Comparison of ENCODE assay signal across 17 cellular contexts in genomic region chr4:41686893-41687292, GRCh38.
DNase-seq lines count a peak whose midpoint lies in the region; TF ChIP-seq lines count a peak whose summit lies in the region.
"Had no signal": no experiment of that assay in that cellular context is flagged by ENCODE, and none has a peak within 500 bp of the region (broad histone marks: within the 10 kb centered on the region; RNA-seq: fewer than 3 reads in every experiment).

No MANE protein-coding gene starts in this region.

- H3K4me3 Mint-ChIP-seq in MCF 10A (ENCODE audit: unreplicated experiment): no peak overlapping the region
- H3K4me3 Mint-ChIP-seq: B cell; CD4-positive, alpha-beta T cell; CD8-positive, alpha-beta T cell had no signal

- peak overlapping the region in 37 of 59 donors; percentile 9 to 70 (median 27) for H3K27ac ChIP-seq in dorsolateral prefrontal cortex
- H3K27ac ChIP-seq: 22Rv1; A549; BLaER1 treated with 17β-estradiol and CSF1 and Interleukin-3, amounts not matched to agents 10 nM and 100 nM; C4-2B had no signal

- H3K27me3 Mint-ChIP-seq in MCF 10A (ENCODE audit: insufficient read depth, unreplicated experiment): no peaks in the 10 kb centered on the region
- H3K27me3 Mint-ChIP-seq: CD4-positive, alpha-beta T cell had no signal

- POLR2A ChIA-PET in MCF 10A (lab: Yijun Ruan, JAX): interaction anchor here (0.7 kb wide), 1 partner anchor 271 kb away, joined by 4 read pairs; no protein-coding TSS in a partner anchor

- no peaks in the 10 kb centered on the region for H3K9me3 Mint-ChIP-seq in MCF 10A (ENCODE audit: unreplicated experiment)
- H3K9me3 Mint-ChIP-seq: CD4-positive, alpha-beta T cell; CD8-positive, alpha-beta T cell had no signal

- H3K4me3 ChIP-seq in dorsolateral prefrontal cortex: no peak overlapping the region
- H3K4me3 ChIP-seq: A549; BLaER1 treated with 17β-estradiol and CSF1 and Interleukin-3, amounts not matched to agents 10 nM and 100 nM had no signal

- peak; percentile 47 for DNase-seq in Ammon's horn (ENCODE audit: low spot score)
- DNase-seq in dorsolateral prefrontal cortex: peak in 1 of 10 donors; percentile 23
- peak in 32 of 42 donors; percentile 9 to 78 (median 51) for DNase-seq in head of caudate nucleus
- DNase-seq in MCF 10A (ENCODE audit: unreplicated experiment): no peak
- DNase-seq in stimulated activated CD4-positive, alpha-beta T cell treated with anti-CD3 and anti-CD28 coated beads, Interleukin-2, amount 100 ng/mL, for 48 hours: no peak
- no peak for DNase-seq in AG20443 (ENCODE audit: low spot score)
- DNase-seq: Caco-2; Calu3; CD4-positive, alpha-beta T cell; CD8-positive, alpha-beta T cell; DMS79 treated with DMSO at 0.1 percent for 48 hours; GF-D8 had no signal

- H3K27ac Mint-ChIP-seq in MCF 10A (ENCODE audit: low read depth, unreplicated experiment): no peak overlapping the region
- H3K27ac Mint-ChIP-seq: B cell; CD4-positive, alpha-beta T cell; CD8-positive, alpha-beta T cell had no signal

- H3K4me1 Mint-ChIP-seq in MCF 10A (ENCODE audit: insufficient read depth, unreplicated experiment): no peaks in the 10 kb centered on the region
- H3K4me1 Mint-ChIP-seq: B cell had no signal

- TF ChIP-seq CTCF in dorsolateral prefrontal cortex (IDR thresholded peaks at IDR 0.05 in 54 of 56, conservative IDR thresholded peaks at IDR 0.05 in 2 of 56; ENCODE audit: low read depth in 1 of 56, partially characterized antibody in 56 of 56) (no peak), MCF 10A (IDR thresholded peaks at IDR 0.05; ENCODE audit: unreplicated experiment) (no peak)

- no peaks in the 10 kb centered on the region for H3K27me3 ChIP-seq in dorsolateral prefrontal cortex
- H3K27me3 ChIP-seq: BLaER1 treated with 17β-estradiol and CSF1 and Interleukin-3, amounts not matched to agents 10 nM and 100 nM had no signal

- intact Hi-C loops in dorsolateral prefrontal cortex (cut with DNase I) (no loop called here), head of caudate nucleus (cut with DNase I) (no loop called here), MCF 10A (cut with micrococcal nuclease) (no loop called here)

- peaks cover 45% of the 10 kb centered on the region for H3K36me3 Mint-ChIP-seq in MCF 10A (ENCODE audit: insufficient read depth, unreplicated experiment)
- H3K36me3 Mint-ChIP-seq: CD8-positive, alpha-beta T cell had no signal

- CTCF ChIA-PET in MCF 10A (lab: Yijun Ruan, JAX): interaction anchor here (0.5 to 1.9 kb wide), 3 partner anchors 325 to 426 kb away, joined by 3 to 8 read pairs (median 3); no protein-coding TSS in a partner anchor

- no TSS peak for BruUV-seq in MCF 10A (replicated peaks; lab: Mats Ljungman, UMichigan)

Comparison
In these comparisons a context has a peak if more than half of its experiments do, and no peak if none do; other contexts are left out.
1. DNase-seq: peak in Ammon's horn (single experiment) and head of caudate nucleus (32 of 42); none in MCF 10A (single experiment), stimulated activated CD4-positive, alpha-beta T cell treated with anti-CD3 and anti-CD28 coated beads, Interleukin-2, amount 100 ng/mL, for 48 hours (0 of 2) and AG20443 (single experiment).